2 cellular contexts compared by ENCODE assay signal in the genomic region with DNA sequence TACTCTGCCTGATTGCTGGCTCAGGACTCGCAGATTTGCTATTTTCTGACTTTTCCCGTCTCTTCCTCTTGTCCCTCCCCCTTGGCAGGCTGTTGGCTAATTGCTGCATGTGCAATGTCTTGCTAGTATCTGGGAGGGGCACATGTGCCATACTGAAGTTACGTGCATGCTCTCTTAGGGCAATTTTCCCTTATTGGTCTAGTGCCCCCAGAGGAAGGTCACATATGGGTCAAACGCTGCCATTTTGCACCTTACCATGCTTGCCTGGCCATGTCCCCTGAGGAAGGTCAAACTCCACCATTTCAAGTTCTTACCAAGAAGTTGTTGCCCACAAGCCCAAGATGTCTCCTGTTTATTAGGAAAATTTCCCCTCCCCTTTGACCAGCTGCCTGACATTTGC.
TF ChIP-seq lines count a peak whose summit lies in the region.

No MANE protein-coding gene starts in this region.

TF ChIP-seq in HepG2, 621 proteins besides CTCF, POLR2A, EP300 and RAD21:
- TF ChIP-seq, protein P1, sequence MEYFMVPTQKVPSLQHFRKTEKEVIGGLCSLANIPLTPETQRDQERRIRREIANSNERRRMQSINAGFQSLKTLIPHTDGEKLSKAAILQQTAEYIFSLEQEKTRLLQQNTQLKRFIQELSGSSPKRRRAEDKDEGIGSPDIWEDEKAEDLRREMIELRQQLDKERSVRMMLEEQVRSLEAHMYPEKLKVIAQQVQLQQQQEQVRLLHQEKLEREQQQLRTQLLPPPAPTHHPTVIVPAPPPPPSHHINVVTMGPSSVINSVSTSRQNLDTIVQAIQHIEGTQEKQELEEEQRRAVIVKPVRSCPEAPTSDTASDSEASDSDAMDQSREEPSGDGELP (IDR thresholded peaks at IDR 0.05; ENCODE audit: borderline replicate concordance, low read depth), result no peak
- TF ChIP-seq EHMT2 (IDR thresholded peaks at IDR 0.05; ENCODE audit: borderline replicate concordance, low read depth, low read length), result 0 out of 2 replicates have a peak, but pooled peaks have one; percentile 56
TF ChIP-seq in HepG2: peak in this region for 1.

TF ChIP-seq in H1, 55 proteins besides CTCF, POLR2A, EP300 and RAD21:
- TF ChIP-seq, protein P2, sequence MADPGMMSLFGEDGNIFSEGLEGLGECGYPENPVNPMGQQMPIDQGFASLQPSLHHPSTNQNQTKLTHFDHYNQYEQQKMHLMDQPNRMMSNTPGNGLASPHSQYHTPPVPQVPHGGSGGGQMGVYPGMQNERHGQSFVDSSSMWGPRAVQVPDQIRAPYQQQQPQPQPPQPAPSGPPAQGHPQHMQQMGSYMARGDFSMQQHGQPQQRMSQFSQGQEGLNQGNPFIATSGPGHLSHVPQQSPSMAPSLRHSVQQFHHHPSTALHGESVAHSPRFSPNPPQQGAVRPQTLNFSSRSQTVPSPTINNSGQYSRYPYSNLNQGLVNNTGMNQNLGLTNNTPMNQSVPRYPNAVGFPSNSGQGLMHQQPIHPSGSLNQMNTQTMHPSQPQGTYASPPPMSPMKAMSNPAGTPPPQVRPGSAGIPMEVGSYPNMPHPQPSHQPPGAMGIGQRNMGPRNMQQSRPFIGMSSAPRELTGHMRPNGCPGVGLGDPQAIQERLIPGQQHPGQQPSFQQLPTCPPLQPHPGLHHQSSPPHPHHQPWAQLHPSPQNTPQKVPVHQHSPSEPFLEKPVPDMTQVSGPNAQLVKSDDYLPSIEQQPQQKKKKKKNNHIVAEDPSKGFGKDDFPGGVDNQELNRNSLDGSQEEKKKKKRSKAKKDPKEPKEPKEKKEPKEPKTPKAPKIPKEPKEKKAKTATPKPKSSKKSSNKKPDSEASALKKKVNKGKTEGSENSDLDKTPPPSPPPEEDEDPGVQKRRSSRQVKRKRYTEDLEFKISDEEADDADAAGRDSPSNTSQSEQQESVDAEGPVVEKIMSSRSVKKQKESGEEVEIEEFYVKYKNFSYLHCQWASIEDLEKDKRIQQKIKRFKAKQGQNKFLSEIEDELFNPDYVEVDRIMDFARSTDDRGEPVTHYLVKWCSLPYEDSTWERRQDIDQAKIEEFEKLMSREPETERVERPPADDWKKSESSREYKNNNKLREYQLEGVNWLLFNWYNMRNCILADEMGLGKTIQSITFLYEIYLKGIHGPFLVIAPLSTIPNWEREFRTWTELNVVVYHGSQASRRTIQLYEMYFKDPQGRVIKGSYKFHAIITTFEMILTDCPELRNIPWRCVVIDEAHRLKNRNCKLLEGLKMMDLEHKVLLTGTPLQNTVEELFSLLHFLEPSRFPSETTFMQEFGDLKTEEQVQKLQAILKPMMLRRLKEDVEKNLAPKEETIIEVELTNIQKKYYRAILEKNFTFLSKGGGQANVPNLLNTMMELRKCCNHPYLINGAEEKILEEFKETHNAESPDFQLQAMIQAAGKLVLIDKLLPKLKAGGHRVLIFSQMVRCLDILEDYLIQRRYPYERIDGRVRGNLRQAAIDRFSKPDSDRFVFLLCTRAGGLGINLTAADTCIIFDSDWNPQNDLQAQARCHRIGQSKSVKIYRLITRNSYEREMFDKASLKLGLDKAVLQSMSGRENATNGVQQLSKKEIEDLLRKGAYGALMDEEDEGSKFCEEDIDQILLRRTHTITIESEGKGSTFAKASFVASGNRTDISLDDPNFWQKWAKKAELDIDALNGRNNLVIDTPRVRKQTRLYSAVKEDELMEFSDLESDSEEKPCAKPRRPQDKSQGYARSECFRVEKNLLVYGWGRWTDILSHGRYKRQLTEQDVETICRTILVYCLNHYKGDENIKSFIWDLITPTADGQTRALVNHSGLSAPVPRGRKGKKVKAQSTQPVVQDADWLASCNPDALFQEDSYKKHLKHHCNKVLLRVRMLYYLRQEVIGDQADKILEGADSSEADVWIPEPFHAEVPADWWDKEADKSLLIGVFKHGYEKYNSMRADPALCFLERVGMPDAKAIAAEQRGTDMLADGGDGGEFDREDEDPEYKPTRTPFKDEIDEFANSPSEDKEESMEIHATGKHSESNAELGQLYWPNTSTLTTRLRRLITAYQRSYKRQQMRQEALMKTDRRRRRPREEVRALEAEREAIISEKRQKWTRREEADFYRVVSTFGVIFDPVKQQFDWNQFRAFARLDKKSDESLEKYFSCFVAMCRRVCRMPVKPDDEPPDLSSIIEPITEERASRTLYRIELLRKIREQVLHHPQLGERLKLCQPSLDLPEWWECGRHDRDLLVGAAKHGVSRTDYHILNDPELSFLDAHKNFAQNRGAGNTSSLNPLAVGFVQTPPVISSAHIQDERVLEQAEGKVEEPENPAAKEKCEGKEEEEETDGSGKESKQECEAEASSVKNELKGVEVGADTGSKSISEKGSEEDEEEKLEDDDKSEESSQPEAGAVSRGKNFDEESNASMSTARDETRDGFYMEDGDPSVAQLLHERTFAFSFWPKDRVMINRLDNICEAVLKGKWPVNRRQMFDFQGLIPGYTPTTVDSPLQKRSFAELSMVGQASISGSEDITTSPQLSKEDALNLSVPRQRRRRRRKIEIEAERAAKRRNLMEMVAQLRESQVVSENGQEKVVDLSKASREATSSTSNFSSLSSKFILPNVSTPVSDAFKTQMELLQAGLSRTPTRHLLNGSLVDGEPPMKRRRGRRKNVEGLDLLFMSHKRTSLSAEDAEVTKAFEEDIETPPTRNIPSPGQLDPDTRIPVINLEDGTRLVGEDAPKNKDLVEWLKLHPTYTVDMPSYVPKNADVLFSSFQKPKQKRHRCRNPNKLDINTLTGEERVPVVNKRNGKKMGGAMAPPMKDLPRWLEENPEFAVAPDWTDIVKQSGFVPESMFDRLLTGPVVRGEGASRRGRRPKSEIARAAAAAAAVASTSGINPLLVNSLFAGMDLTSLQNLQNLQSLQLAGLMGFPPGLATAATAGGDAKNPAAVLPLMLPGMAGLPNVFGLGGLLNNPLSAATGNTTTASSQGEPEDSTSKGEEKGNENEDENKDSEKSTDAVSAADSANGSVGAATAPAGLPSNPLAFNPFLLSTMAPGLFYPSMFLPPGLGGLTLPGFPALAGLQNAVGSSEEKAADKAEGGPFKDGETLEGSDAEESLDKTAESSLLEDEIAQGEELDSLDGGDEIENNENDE (IDR thresholded peaks at IDR 0.05; ENCODE audit: insufficient replicate concordance, low read length), result no peak
- TF ChIP-seq YY1 (IDR thresholded peaks at IDR 0.05; ENCODE audit: low read depth, low read length) (peak; percentile 62; the same call in 1 of the 2 replicates), RXRA (IDR thresholded peaks at IDR 0.05; ENCODE audit: insufficient read depth, low read depth, low read length) (peak; percentile 94; the same call in 1 of the 2 replicates)
